1 cellular context compared by ENCODE assay signal in genomic region chr11:10301656-10302293, GRCh38.
TF ChIP-seq lines count a peak whose summit lies in the region.

No MANE protein-coding gene starts in this region.

TF ChIP-seq in K562, 482 proteins besides CTCF, POLR2A, EP300 and RAD21 (continued from another document):
- TF ChIP-seq ZNF512 (tag; IDR thresholded peaks at IDR 0.05): 0 out of 2 replicates have a peak, but pooled peaks have one; percentile 15
- TF ChIP-seq MTA2 (IDR thresholded peaks at IDR 0.05; ENCODE audit: low read depth): no peak
- no peak for TF ChIP-seq MTF1 (CRISPR knock-in tag; IDR thresholded peaks at IDR 0.05; ENCODE audit: borderline replicate concordance)
- TF ChIP-seq CTBP1 (IDR thresholded peaks at IDR 0.05; ENCODE audit: borderline replicate concordance): no peak
- TF ChIP-seq SAFB (IDR thresholded peaks at IDR 0.05; ENCODE audit: borderline replicate concordance, low read depth, low read length): no peak
- no peak for TF ChIP-seq CCAR2 (IDR thresholded peaks at IDR 0.05; ENCODE audit: low read depth, low read length)
- no peak for TF ChIP-seq PTTG1 (tag; IDR thresholded peaks at IDR 0.05; ENCODE audit: low read depth)
- TF ChIP-seq ZNF146 (CRISPR knock-in tag; IDR thresholded peaks at IDR 0.05; ENCODE audit: unreplicated experiment): no peak
- TF ChIP-seq ZNF407 (IDR thresholded peaks at IDR 0.05; ENCODE audit: low read depth): no peak
- no peak for TF ChIP-seq ZKSCAN1 (IDR thresholded peaks at IDR 0.05; ENCODE audit: low read depth, low read length)
- no peak for TF ChIP-seq EZH2 (IDR thresholded peaks at IDR 0.05; ENCODE audit: borderline replicate concordance, low read depth, low read length)
- no peak for TF ChIP-seq ZNF24 (IDR thresholded peaks at IDR 0.05)
- no peak for TF ChIP-seq PCBP1 (IDR thresholded peaks at IDR 0.05; ENCODE audit: low read depth, low read length, poor library complexity, severe bottlenecking)
- TF ChIP-seq ZNF318 (IDR thresholded peaks at IDR 0.05; ENCODE audit: borderline replicate concordance in 1 of 2, low read depth in 1 of 2): no peak
